Comparison of ENCODE assay signal across 1 cellular context in the genomic region with DNA sequence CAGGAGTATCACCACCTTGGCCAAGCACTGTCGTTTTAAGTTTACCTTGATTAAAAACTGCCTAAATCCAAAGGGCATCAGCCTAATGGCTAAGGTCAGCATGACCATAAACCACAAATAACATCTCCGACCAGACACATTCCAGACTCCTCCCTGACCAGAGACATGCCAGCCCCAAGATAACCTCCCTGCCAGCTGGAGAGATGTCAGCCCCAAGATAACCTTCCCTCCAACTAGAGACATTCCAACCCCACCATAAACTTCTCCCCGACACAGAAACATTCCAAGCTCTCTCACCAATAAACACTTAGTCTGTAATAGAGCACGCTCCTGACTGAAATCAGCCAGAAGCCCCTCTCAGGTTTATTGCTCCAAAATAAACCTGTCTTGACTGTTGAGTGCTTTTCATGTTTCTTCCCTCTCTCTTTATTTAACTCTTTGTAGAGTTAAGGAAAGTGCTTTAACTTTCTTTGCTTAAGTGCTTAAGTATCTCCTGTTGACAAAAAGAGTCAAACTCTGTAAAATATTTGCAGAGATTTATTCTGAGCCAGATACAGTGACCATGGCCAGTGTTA.
A peak's percentile ranks its signal among the peaks of the same experiment; 100 is the strongest.
TF ChIP-seq lines count a peak whose summit lies in the region.

No MANE protein-coding gene starts in this region.

TF ChIP-seq in K562, 482 proteins besides CTCF, POLR2A, EP300 and RAD21:
- no peak for TF ChIP-seq DPF2 (IDR thresholded peaks at IDR 0.05)
- TF ChIP-seq USF1 (CRISPR knock-in tag; IDR thresholded peaks at IDR 0.05): no peak
- TF ChIP-seq, protein P1, sequence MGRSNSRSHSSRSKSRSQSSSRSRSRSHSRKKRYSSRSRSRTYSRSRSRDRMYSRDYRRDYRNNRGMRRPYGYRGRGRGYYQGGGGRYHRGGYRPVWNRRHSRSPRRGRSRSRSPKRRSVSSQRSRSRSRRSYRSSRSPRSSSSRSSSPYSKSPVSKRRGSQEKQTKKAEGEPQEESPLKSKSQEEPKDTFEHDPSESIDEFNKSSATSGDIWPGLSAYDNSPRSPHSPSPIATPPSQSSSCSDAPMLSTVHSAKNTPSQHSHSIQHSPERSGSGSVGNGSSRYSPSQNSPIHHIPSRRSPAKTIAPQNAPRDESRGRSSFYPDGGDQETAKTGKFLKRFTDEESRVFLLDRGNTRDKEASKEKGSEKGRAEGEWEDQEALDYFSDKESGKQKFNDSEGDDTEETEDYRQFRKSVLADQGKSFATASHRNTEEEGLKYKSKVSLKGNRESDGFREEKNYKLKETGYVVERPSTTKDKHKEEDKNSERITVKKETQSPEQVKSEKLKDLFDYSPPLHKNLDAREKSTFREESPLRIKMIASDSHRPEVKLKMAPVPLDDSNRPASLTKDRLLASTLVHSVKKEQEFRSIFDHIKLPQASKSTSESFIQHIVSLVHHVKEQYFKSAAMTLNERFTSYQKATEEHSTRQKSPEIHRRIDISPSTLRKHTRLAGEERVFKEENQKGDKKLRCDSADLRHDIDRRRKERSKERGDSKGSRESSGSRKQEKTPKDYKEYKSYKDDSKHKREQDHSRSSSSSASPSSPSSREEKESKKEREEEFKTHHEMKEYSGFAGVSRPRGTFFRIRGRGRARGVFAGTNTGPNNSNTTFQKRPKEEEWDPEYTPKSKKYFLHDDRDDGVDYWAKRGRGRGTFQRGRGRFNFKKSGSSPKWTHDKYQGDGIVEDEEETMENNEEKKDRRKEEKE (IDR thresholded peaks at IDR 0.05; ENCODE audit: borderline replicate concordance in 1 of 2, control insufficient read depth in 1 of 2, low read depth in 2 of 2, low read length in 1 of 2): no peak
- no peak for TF ChIP-seq JUNB (CRISPR knock-in tag; conservative IDR thresholded peaks at IDR 0.05)
- 0 out of 2 replicates have a peak, but pooled peaks have one; percentile 37 for TF ChIP-seq HLTF (IDR thresholded peaks at IDR 0.05)
